In genomic region chrX:135086197-135086854, GRCh38 we compare ENCODE assay signal across 1 cellular context.
TF ChIP-seq lines count a peak whose summit lies in the region.

No MANE protein-coding gene starts in this region.

TF ChIP-seq in HEK293, 187 proteins besides CTCF, POLR2A, EP300 and RAD21 (continued from another document and continues in another):
- TF ChIP-seq ZNF513 (tag by site-specific recombination; IDR thresholded peaks at IDR 0.05), result no peak
- no peak for TF ChIP-seq ZBTB49 (tag by site-specific recombination; IDR thresholded peaks at IDR 0.05; ENCODE audit: low read depth)
- TF ChIP-seq, protein P1, sequence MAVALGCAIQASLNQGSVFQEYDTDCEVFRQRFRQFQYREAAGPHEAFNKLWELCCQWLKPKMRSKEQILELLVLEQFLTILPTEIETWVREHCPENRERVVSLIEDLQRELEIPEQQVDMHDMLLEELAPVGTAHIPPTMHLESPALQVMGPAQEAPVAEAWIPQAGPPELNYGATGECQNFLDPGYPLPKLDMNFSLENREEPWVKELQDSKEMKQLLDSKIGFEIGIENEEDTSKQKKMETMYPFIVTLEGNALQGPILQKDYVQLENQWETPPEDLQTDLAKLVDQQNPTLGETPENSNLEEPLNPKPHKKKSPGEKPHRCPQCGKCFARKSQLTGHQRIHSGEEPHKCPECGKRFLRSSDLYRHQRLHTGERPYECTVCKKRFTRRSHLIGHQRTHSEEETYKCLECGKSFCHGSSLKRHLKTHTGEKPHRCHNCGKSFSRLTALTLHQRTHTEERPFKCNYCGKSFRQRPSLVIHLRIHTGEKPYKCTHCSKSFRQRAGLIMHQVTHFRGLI (tag by site-specific recombination; IDR thresholded peaks at IDR 0.05), result no peak
- TF ChIP-seq MZF1 (tag by site-specific recombination; IDR thresholded peaks at IDR 0.05; ENCODE audit: borderline replicate concordance), result no peak
- TF ChIP-seq SP7 (tag by site-specific recombination; IDR thresholded peaks at IDR 0.05), result 0 out of 2 replicates have a peak, but pooled peaks have one; percentile 16
- TF ChIP-seq ZNF677 (tag by site-specific recombination; IDR thresholded peaks at IDR 0.05), result no peak
- no peak for TF ChIP-seq ZFP3 (tag by site-specific recombination; IDR thresholded peaks at IDR 0.05; ENCODE audit: low read depth)
- no peak for TF ChIP-seq OSR2 (tag by site-specific recombination; IDR thresholded peaks at IDR 0.05)
- TF ChIP-seq ZNF654 (tag by site-specific recombination; IDR thresholded peaks at IDR 0.05; ENCODE audit: low read depth), result peak; percentile 83
- TF ChIP-seq PRDM2 (tag by site-specific recombination; IDR thresholded peaks at IDR 0.05; ENCODE audit: borderline replicate concordance), result no peak
- no peak for TF ChIP-seq IKZF3 (tag by site-specific recombination; IDR thresholded peaks at IDR 0.05)
- peak; percentile 48; the same call in 1 of the 2 replicates for TF ChIP-seq ZNF335 (tag by site-specific recombination; conservative IDR thresholded peaks at IDR 0.05)
- no peak for TF ChIP-seq ZBTB11 (tag by site-specific recombination; conservative IDR thresholded peaks at IDR 0.05; ENCODE audit: low read depth)
- no peak for TF ChIP-seq ZBTB48 (tag by site-specific recombination; IDR thresholded peaks at IDR 0.05)
- no peak for TF ChIP-seq GLI2 (tag by site-specific recombination; IDR thresholded peaks at IDR 0.05; ENCODE audit: borderline replicate concordance, low read depth)
- no peak for TF ChIP-seq ZNF274 (IDR thresholded peaks at IDR 0.05; ENCODE audit: low read length)
- TF ChIP-seq ZNF274 (tag by site-specific recombination; IDR thresholded peaks at IDR 0.05; ENCODE audit: borderline replicate concordance), result no peak
- TF ChIP-seq ZBTB6 (tag by site-specific recombination; IDR thresholded peaks at IDR 0.05), result no peak
- no peak for TF ChIP-seq ZNF510 (tag by site-specific recombination; IDR thresholded peaks at IDR 0.05; ENCODE audit: insufficient replicate concordance)
- no peak for TF ChIP-seq ZNF324 (tag by site-specific recombination; IDR thresholded peaks at IDR 0.05)
- no peak for TF ChIP-seq ZNF777 (tag by site-specific recombination; IDR thresholded peaks at IDR 0.05; ENCODE audit: borderline replicate concordance)
- TF ChIP-seq ZNF596 (tag by site-specific recombination; IDR thresholded peaks at IDR 0.05), result no peak
- no peak for TF ChIP-seq SP3 (tag by site-specific recombination; IDR thresholded peaks at IDR 0.05)
- TF ChIP-seq ZNF544 (tag by site-specific recombination; IDR thresholded peaks at IDR 0.05), result no peak
- no peak for TF ChIP-seq ZNF768 (tag by site-specific recombination; IDR thresholded peaks at IDR 0.05)
- TF ChIP-seq ELK4 (IDR thresholded peaks at IDR 0.05; ENCODE audit: borderline replicate concordance, low read depth, low read length), result no peak
- no peak for TF ChIP-seq ZNF155 (tag by site-specific recombination; IDR thresholded peaks at IDR 0.05)
- TF ChIP-seq ZNF184 (tag by site-specific recombination; IDR thresholded peaks at IDR 0.05), result no peak
- TF ChIP-seq, protein P2, sequence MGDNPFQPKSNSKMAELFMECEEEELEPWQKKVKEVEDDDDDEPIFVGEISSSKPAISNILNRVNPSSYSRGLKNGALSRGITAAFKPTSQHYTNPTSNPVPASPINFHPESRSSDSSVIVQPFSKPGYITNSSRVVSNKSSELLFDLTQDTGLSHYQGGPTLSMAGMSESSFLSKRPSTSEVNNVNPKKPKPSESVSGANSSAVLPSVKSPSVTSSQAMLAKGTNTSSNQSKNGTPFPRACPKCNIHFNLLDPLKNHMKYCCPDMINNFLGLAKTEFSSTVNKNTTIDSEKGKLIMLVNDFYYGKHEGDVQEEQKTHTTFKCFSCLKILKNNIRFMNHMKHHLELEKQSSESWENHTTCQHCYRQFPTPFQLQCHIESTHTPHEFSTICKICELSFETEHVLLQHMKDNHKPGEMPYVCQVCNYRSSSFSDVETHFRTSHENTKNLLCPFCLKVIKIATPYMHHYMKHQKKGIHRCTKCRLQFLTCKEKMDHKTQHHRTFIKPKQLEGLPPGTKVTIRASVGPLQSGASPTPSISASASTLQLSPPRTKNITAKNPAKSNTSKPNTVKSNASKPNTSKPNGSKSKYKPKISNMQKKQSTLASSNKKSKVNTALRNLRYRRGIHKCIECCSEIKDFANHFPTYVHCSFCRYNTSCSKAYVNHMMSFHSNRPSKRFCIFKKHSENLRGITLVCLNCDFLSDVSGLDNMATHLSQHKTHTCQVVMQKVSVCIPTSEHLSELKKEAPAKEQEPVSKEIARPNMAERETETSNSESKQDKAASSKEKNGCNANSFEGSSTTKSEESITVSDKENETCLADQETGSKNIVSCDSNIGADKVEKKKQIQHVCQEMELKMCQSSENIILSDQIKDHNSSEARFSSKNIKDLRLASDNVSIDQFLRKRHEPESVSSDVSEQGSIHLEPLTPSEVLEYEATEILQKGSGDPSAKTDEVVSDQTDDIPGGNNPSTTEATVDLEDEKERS (tag by site-specific recombination; IDR thresholded peaks at IDR 0.05), result no peak
- TF ChIP-seq ZXDB (tag by site-specific recombination; IDR thresholded peaks at IDR 0.05), result no peak
- 0 out of 2 replicates have a peak, but pooled peaks have one; percentile 16 for TF ChIP-seq PRDM1 (tag by site-specific recombination; IDR thresholded peaks at IDR 0.05)
- TF ChIP-seq ZSCAN16 (tag by site-specific recombination; IDR thresholded peaks at IDR 0.05), result no peak
- TF ChIP-seq ZNF416 (tag by site-specific recombination; IDR thresholded peaks at IDR 0.05), result no peak
- TF ChIP-seq ZNF580 (tag by site-specific recombination; IDR thresholded peaks at IDR 0.05), result no peak
- peak; percentile 39; the same call in 1 of the 2 replicates for TF ChIP-seq ZNF660 (tag by site-specific recombination; IDR thresholded peaks at IDR 0.05)
- no peak for TF ChIP-seq ZNF423 (tag by site-specific recombination; IDR thresholded peaks at IDR 0.05)
- peak; percentile 35; the same call in 1 of the 2 replicates for TF ChIP-seq ZBTB8A (tag by site-specific recombination; IDR thresholded peaks at IDR 0.05)
- peak; percentile 51 for TF ChIP-seq ZIC2 (tag by site-specific recombination; IDR thresholded peaks at IDR 0.05)
- TF ChIP-seq ZNF830 (tag by site-specific recombination; IDR thresholded peaks at IDR 0.05; ENCODE audit: low read depth), result no peak
- TF ChIP-seq ZNF350 (tag by site-specific recombination; IDR thresholded peaks at IDR 0.05), result no peak
- no peak for TF ChIP-seq ZNF311 (tag by site-specific recombination; IDR thresholded peaks at IDR 0.05; ENCODE audit: borderline replicate concordance)
- no peak for TF ChIP-seq ZNF621 (tag by site-specific recombination; IDR thresholded peaks at IDR 0.05)
